8 cellular contexts compared by ENCODE assay signal in the genomic region with DNA sequence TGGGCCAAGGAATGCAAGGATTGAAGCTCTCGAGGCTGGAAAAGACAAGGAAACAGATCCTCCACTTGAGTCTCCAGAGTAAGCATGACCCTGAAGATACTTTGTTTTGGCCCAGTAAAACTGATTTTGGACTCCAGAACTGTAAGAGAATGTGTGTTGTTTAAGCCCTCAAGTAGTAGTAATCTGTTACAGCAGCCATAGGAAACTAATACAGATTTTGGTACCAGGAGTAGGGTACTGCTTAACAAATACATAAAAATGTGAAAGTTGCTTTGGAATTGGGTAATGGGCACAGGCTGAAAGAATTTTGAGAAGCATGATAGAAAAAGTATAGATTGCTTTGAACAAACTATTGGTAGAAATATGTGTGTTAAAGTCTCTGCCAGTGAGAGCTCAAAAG. TPM values are rescaled to one million over a fixed set of nuclear protein-coding genes. Genes with fewer than 3 reads are reported as not detected.
"Had no signal": no experiment of that assay in that cellular context is flagged by ENCODE, and none has a peak within 500 bp of the region (broad histone marks: within the 10 kb centered on the region; RNA-seq: fewer than 3 reads in every experiment).

No MANE protein-coding gene starts in this region.

- ATAC-seq: K562 had no signal

- H3K4me1 Mint-ChIP-seq: IgD-negative memory B cell had no signal

- DNase-seq: IMR-90, KBM-7, KG1 had no signal

- H3K4me3 Mint-ChIP-seq: IgD-negative memory B cell had no signal

- FAIRE-seq: HTR-8/SVneo, K562 had no signal

- H3K4me2 ChIP-seq: KMS-11 had no signal

- H3K27ac ChIP-seq: HL-60, KMS-11 had no signal

- H3K9ac ChIP-seq: KMS-11 had no signal

- H3K4me3 ChIP-seq: K562 had no signal

RNA-seq across cellular contexts. Expression of gene FRAS1, which starts 17.4 kb away (rescaled TPM):
- polyA plus RNA-seq: IgD-negative memory B cell had no signal
